Comparison of ENCODE assay signal across 21 cellular contexts in genomic region chr10:11341253-11341652, GRCh38.
DNase-seq lines count a peak whose midpoint lies in the region; ATAC-seq, FAIRE-seq and TF ChIP-seq lines count a peak whose summit lies in the region.
"Had no signal": no experiment of that assay in that cellular context is flagged by ENCODE, and none has a peak within 500 bp of the region (broad histone marks: within the 10 kb centered on the region; RNA-seq: fewer than 3 reads in every experiment).

No MANE protein-coding gene starts in this region.

- peaks cover 25% of the 10 kb centered on the region for H3K36me3 Mint-ChIP-seq in central memory CD8-positive, alpha-beta T cell (ENCODE audit: insufficient read depth)

- WGBS in small intestine, 3 donors: 11 to 59% (median 27%) methylated on average over 2 of the region's 2 CpGs
- WGBS in body of pancreas, 2 donors: 37 to 50% methylated on average over 2 of the region's 2 CpGs

- no peak overlapping the region for H3K4me3 Mint-ChIP-seq in central memory CD8-positive, alpha-beta T cell
- H3K4me3 Mint-ChIP-seq: CD4-positive, alpha-beta T cell had no signal

- H3K9me3 ChIP-seq in small intestine (ENCODE audit: control insufficient read depth, low read depth) (no peaks in the 10 kb centered on the region), body of pancreas (no peaks in the 10 kb centered on the region)

- TF ChIP-seq CTCF in body of pancreas (IDR thresholded peaks at IDR 0.05): no peak

- H3K4me3 ChIP-seq in small intestine (ENCODE audit: low read depth in 1 of 2, low read length in 2 of 2): no peak overlapping the region
- no peak overlapping the region for H3K4me3 ChIP-seq in body of pancreas
- H3K4me3 ChIP-seq: GM12878 had no signal

- DNase-seq in GF-D8 (lab: John Stamatoyannopoulos, UW) (peak; percentile 31), MV-4-11 (lab: John Stamatoyannopoulos, UW) (peak; percentile 34), small intestine (peak; percentile 48), pons (ENCODE audit: low spot score) (no peak), body of pancreas (no peak)
- DNase-seq in central memory CD8-positive, alpha-beta T cell (ENCODE audit: low spot score in 2 of 2): no peak
- no peak for DNase-seq in activated CD4-positive, alpha-beta T cell treated with anti-CD3 and anti-CD28 coated beads for 4 hours
- DNase-seq: CD4-positive, alpha-beta T cell; COR-L47; DMS 273 treated with DMSO at 0.1 percent for 48 hours; DMS79 treated with DMSO at 0.1 percent for 48 hours; NCI-H1105; NCI-H2081 treated with DMSO at 0.1 percent for 48 hours; NCI-H2171 treated with DMSO at 0.1 percent for 48 hours; NCI-H446; NCI-H526; PC-3; Right ventricle myocardium superior; SW 1271 had no signal

- no peak for TF ChIP-seq POLR2A in body of pancreas (IDR thresholded peaks at IDR 0.05)

- no peaks in the 10 kb centered on the region for H3K4me1 ChIP-seq in small intestine (ENCODE audit: control insufficient read depth in 2 of 2, insufficient read depth in 1 of 2, low read depth in 1 of 2, low read length in 1 of 2)
- H3K4me1 ChIP-seq in body of pancreas: no peaks in the 10 kb centered on the region

- H3K27ac ChIP-seq in small intestine (ENCODE audit: low read depth in 1 of 2, low read length in 1 of 2) (no peak overlapping the region), body of pancreas (no peak overlapping the region)

- H3K4me1 Mint-ChIP-seq in central memory CD8-positive, alpha-beta T cell: peaks cover 11% of the 10 kb centered on the region

- intact Hi-C loops in body of pancreas (cut with DNase I): no loop called here

- no peak for FAIRE-seq in small intestine (lab: Jason Lieb, UNC)
- FAIRE-seq: GM12878, H54 had no signal

- H3K36me3 ChIP-seq in small intestine (ENCODE audit: control insufficient read depth in 2 of 2, insufficient read depth in 2 of 2, low read length in 2 of 2): no peaks in the 10 kb centered on the region
- no peaks in the 10 kb centered on the region for H3K36me3 ChIP-seq in body of pancreas (replicated peaks in 1 of 2; ENCODE audit: insufficient read depth in 1 of 2, low read depth in 2 of 2)

- no peak for ATAC-seq in central memory CD8-positive, alpha-beta T cell (replicated peaks; ENCODE audit: extremely low read depth, poor library complexity, severe bottlenecking)
- ATAC-seq in body of pancreas: no peak
- ATAC-seq: GM12878, PC-3 had no signal

- H3K27ac Mint-ChIP-seq in central memory CD8-positive, alpha-beta T cell (ENCODE audit: low read depth): peak overlapping the region; percentile 11
- H3K27ac Mint-ChIP-seq: CD4-positive, alpha-beta T cell had no signal

- H3K9me3 Mint-ChIP-seq in central memory CD8-positive, alpha-beta T cell: no peaks in the 10 kb centered on the region
- H3K9me3 Mint-ChIP-seq: CD4-positive, alpha-beta T cell had no signal

- no peaks in the 10 kb centered on the region for H3K27me3 Mint-ChIP-seq in central memory CD8-positive, alpha-beta T cell
- H3K27me3 Mint-ChIP-seq: CD4-positive, alpha-beta T cell had no signal

- H3K27me3 ChIP-seq in small intestine (ENCODE audit: control insufficient read depth in 2 of 2, insufficient read depth in 2 of 2, low read length in 2 of 2): no peaks in the 10 kb centered on the region
- H3K27me3 ChIP-seq in body of pancreas: no peaks in the 10 kb centered on the region

Comparison
In these comparisons a context has a peak if more than half of its experiments do, and no peak if none do; other contexts are left out.
1. DNase-seq: peak in GF-D8 (single experiment), MV-4-11 (single experiment) and small intestine (single experiment); none in central memory CD8-positive, alpha-beta T cell (0 of 2), activated CD4-positive, alpha-beta T cell treated with anti-CD3 and anti-CD28 coated beads for 4 hours (0 of 2), pons (single experiment) and body of pancreas (0 of 4).